Comparison of ENCODE assay signal across 15 cellular contexts in the genomic region with DNA sequence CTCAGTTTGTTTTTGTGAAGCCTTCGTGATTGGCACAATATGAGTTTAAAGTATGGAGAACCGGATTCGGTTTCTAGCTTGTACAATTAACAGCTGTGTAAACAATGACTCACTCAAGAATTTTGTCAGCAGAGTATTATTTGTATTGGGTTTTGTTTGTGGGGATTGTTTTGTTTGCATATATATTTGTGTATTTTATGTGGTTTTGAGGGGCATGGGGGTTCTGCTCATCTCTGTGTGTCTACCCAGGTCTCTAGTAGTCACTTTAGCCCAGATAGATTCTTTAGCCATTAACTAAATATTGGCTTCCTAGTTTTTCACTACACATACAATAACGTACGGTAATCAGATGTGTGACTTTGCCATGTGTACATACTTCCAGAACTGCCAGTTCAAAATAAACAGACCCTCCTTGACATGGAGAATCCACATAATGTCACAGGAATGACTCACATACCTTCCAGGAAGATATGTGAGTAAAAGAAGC. TPM values are rescaled to one million over a fixed set of nuclear protein-coding genes. Genes with fewer than 3 reads are reported as not detected.
DNase-seq lines count a peak whose midpoint lies in the region; ATAC-seq and TF ChIP-seq lines count a peak whose summit lies in the region.
"Had no signal": no experiment of that assay in that cellular context is flagged by ENCODE, and none has a peak within 500 bp of the region (broad histone marks: within the 10 kb centered on the region; RNA-seq: fewer than 3 reads in every experiment).

No MANE protein-coding gene starts in this region.

- CTCF ChIA-PET in PC-3 (lab: Charles Lee), result interaction anchor here (0.5 to 0.6 kb wide), 2 partner anchors 516 to 1199 kb away, joined by 3 read pairs; a partner anchor contains a TSS

- no peaks in the 10 kb centered on the region for H3K27me3 ChIP-seq in PC-3 (ENCODE audit: low read length)
- no peaks in the 10 kb centered on the region for H3K27me3 ChIP-seq in upper lobe of right lung
- H3K27me3 ChIP-seq: MG63, testis had no signal

- TF ChIP-seq CTCF in PC-3 (conservative IDR thresholded peaks at IDR 0.05; ENCODE audit: low read depth, low read length) (no peak), upper lobe of right lung (IDR thresholded peaks at IDR 0.05) (no peak), GM10266 (IDR thresholded peaks at IDR 0.05; ENCODE audit: control insufficient read depth, insufficient read depth, low read depth, missing control alignments) (no peak)

- H3K9me3 ChIP-seq in PC-3 (ENCODE audit: low read length), result no peaks in the 10 kb centered on the region
- H3K9me3 ChIP-seq in upper lobe of right lung, result no peaks in the 10 kb centered on the region
- H3K9me3 ChIP-seq: MG63, testis had no signal

- no TSS peak for BruUV-seq in PC-3 (replicated peaks; lab: Mats Ljungman, UMichigan)

- POLR2A ChIA-PET in PC-3 (lab: Charles Lee; ENCODE audit: unreplicated experiment), result no interaction called here

- H2AFZ ChIP-seq in PC-3 (ENCODE audit: low read length), result 0 out of 2 replicates have a peak overlapping the region, but pooled peaks have one; percentile 22

- H3K4me1 ChIP-seq in PC-3 (ENCODE audit: insufficient read depth, low read length) (peaks cover 38% of the 10 kb centered on the region), upper lobe of right lung (peaks cover 5% of the 10 kb centered on the region)
- H3K4me1 ChIP-seq: testis had no signal

- H3K9me2 ChIP-seq in PC-3 (replicated peaks; ENCODE audit: low read length), result no peaks in the 10 kb centered on the region

- ATAC-seq in PC-3 (peak; percentile 87), upper lobe of right lung (peak; percentile 48)
- ATAC-seq: activated CD8-positive, alpha-beta memory T cell treated with anti-CD3 and anti-CD28 coated beads, Interleukin-2, amount 10 ng/mL, durations not matched to agents 7 days and 5 days had no signal

- H3K79me2 ChIP-seq in PC-3 (ENCODE audit: low read length), result no peaks in the 10 kb centered on the region

- peaks cover 11% of the 10 kb centered on the region for H3F3A ChIP-seq in PC-3 (ENCODE audit: low read length, unreplicated experiment)

- intact Hi-C loops in PC-3 (cut with micrococcal nuclease) (no loop called here), upper lobe of right lung (cut with DNase I) (no loop called here)

- H3K36me3 ChIP-seq in PC-3 (ENCODE audit: low read depth, low read length) (no peaks in the 10 kb centered on the region), upper lobe of right lung (no peaks in the 10 kb centered on the region)
- H3K36me3 ChIP-seq: MG63 had no signal

- H3K27ac ChIP-seq in PC-3 (ENCODE audit: low read length), result peak overlapping the region; percentile 97
- no peak overlapping the region for H3K27ac ChIP-seq in upper lobe of right lung
- H3K27ac ChIP-seq: testis had no signal

- DNase-seq in NCI-H510A treated with DMSO at 0.1 percent for 48 hours (lab: John Stamatoyannopoulos, UW) (peak; percentile 56), NCI-H510A (lab: John Stamatoyannopoulos, UW) (no peak), PC-3 (peak; percentile 95), glomerular endothelial cell (ENCODE audit: extremely low read depth, low read depth, low spot score) (peak; percentile 63), upper lobe of right lung (no peak), NOMO-1 treated with dmso at 0.1 percent for 144 hours (lab: John Stamatoyannopoulos, UW; ENCODE audit: unreplicated experiment) (no peak), GM10266 (ENCODE audit: extremely low spot score) (no peak)
- DNase-seq in activated CD4-positive, alpha-beta T cell treated with anti-CD3 and anti-CD28 coated beads, Interleukin-2, amount 50 U/mL, for 48 hours, result no peak
- DNase-seq: activated CD8-positive, alpha-beta memory T cell treated with anti-CD3 and anti-CD28 coated beads, Interleukin-2, amount 10 ng/mL, durations not matched to agents 7 days and 5 days; effector CD4-positive, alpha-beta T cell; head of caudate nucleus; MG63; T1000; testis had no signal

- H3K4me2 ChIP-seq in PC-3 (ENCODE audit: low read length), result peak overlapping the region; percentile 88

- H3K9ac ChIP-seq in PC-3 (ENCODE audit: low read length), result peak overlapping the region; percentile 67

- H3K4me3 ChIP-seq in PC-3 (ENCODE audit: low read length) (peak overlapping the region; percentile 53; the same call in 1 of the 2 replicates), upper lobe of right lung (no peak overlapping the region)
- H3K4me3 ChIP-seq: MG63, testis had no signal

- no peaks in the 10 kb centered on the region for H4K20me1 ChIP-seq in PC-3 (ENCODE audit: low read length)

RNA-seq across cellular contexts. Expression of a gene that starts 7.5 kb away (rescaled TPM):
- 2.1 and 3.6 TPM in 2 replicates for total RNA-seq in PC-3 (2014; rRNA removed)
- total RNA-seq in glomerular endothelial cell, result not detected in 2 replicates
- 184 TPM for total RNA-seq in upper lobe of right lung
- total RNA-seq: A673; activated CD8-positive, alpha-beta memory T cell treated with anti-CD3 and anti-CD28 coated beads, Interleukin-2, amount 10 ng/mL, durations not matched to agents 7 days and 5 days had no signal

RNA-seq across cellular contexts. Expression of a gene that starts 25.4 kb away (rescaled TPM):
- total RNA-seq in PC-3 (2014; rRNA removed) (0.07 and 0.29 TPM in 2 replicates), glomerular endothelial cell (not detected in 2 replicates), upper lobe of right lung (10.3 TPM)
- total RNA-seq: A673; activated CD8-positive, alpha-beta memory T cell treated with anti-CD3 and anti-CD28 coated beads, Interleukin-2, amount 10 ng/mL, durations not matched to agents 7 days and 5 days had no signal

RNA-seq across cellular contexts. Expression of a gene that starts 43.8 kb away (rescaled TPM):
- total RNA-seq in PC-3 (2014; rRNA removed) (not detected in 2 replicates), glomerular endothelial cell (not detected in 2 replicates), upper lobe of right lung (not detected)
- total RNA-seq: A673; activated CD8-positive, alpha-beta memory T cell treated with anti-CD3 and anti-CD28 coated beads, Interleukin-2, amount 10 ng/mL, durations not matched to agents 7 days and 5 days had no signal

RNA-seq across cellular contexts. Expression of a gene that starts 58.5 kb away (rescaled TPM):
- not detected in 2 replicates for total RNA-seq in PC-3 (2014; rRNA removed)
- not detected in 2 replicates for total RNA-seq in glomerular endothelial cell
- not detected for total RNA-seq in upper lobe of right lung
- total RNA-seq: A673; activated CD8-positive, alpha-beta memory T cell treated with anti-CD3 and anti-CD28 coated beads, Interleukin-2, amount 10 ng/mL, durations not matched to agents 7 days and 5 days had no signal

Comparison
In these comparisons a context has a peak if more than half of its experiments do, and no peak if none do; other contexts are left out.
1. DNase-seq: peak in NCI-H510A treated with DMSO at 0.1 percent for 48 hours (single experiment), PC-3 (single experiment) and glomerular endothelial cell (single experiment); none in NCI-H510A (single experiment), upper lobe of right lung (single experiment), NOMO-1 treated with dmso at 0.1 percent for 144 hours (single experiment), GM10266 (single experiment) and activated CD4-positive, alpha-beta T cell treated with anti-CD3 and anti-CD28 coated beads, Interleukin-2, amount 50 U/mL, for 48 hours (0 of 2).
2. RNA of a gene that starts 7.5 kb away (total RNA-seq): 184 TPM in upper lobe of right lung (single experiment); 2.1 to 3.6 TPM in PC-3 and not detected in glomerular endothelial cell; every median in the first group is over 10 times any median in the second.